Comparison of ENCODE assay signal across 8 cellular contexts in the genomic region with DNA sequence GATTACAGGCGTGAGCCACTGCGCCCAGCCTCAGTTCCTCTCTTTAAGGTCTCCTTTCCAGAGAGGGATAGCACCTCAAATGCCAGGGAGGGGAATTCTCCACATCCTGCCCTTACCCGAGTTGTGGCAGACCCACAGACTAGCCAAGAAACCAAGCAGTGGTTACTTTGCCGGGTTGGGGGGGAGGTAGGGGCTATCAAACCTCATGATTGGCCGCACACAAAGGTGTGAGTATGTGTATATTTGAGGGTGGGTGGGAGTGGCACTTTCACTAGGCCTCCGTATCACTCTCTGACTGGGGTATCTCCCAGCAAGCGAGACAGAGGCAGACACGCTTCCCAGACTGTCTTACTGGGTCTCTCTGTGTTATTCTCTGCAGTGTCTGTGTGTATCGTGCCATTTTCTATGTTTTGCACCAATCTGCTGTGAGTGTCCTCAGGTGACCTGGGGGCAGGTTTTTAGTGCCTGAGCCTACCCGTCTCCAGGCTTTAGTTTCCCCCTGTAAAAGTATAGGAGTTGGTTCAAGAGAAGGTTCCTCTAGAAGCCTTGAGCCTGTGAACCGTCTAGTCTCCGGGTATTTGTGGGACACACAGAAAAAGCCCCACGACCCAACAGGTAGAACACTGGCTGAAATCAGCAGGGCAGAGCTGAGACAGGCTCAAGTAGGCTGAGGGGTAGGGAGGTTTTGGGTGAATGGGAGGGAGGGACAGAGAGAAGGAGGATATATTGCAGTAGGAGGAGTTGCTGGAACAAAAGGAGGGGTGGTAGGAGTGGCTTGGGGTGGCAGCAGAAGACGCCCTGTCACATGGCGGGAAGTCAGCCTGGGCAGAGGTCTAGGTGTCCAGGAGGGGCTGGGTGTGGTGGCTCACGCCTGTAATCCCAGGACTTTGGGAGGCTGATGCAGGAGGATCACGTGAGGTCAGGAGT. TPM values are rescaled to one million over a fixed set of nuclear protein-coding genes. Genes with fewer than 3 reads are reported as not detected.
DNase-seq lines count a peak whose midpoint lies in the region; ATAC-seq and TF ChIP-seq lines count a peak whose summit lies in the region.

No MANE protein-coding gene starts in this region.

- H3K27ac ChIP-seq in adipose tissue (ENCODE audit: low read depth, low read length) = peak overlapping the region; percentile 51
- peak overlapping the region; percentile 94 to 98 (median 96) for H3K27ac ChIP-seq in tibial nerve

- no peak for TF ChIP-seq CTCF in lower leg skin (IDR thresholded peaks at IDR 0.05)
- no peak for TF ChIP-seq CTCF in tibial nerve (IDR thresholded peaks at IDR 0.05)

- H3K27me3 ChIP-seq in tibial nerve = no peaks in the 10 kb centered on the region

- peak in 1 of 2 donors; percentile 70 for TF ChIP-seq EP300 in tibial nerve (IDR thresholded peaks at IDR 0.05)

- intact Hi-C loops in lower leg skin (cut with DNase I; ENCODE audit: low total_unique reads) = no loop called here

- TF ChIP-seq POLR2A in lower leg skin (IDR thresholded peaks at IDR 0.05) (peak in 1 of 2 donors; percentile 12), tibial nerve (IDR thresholded peaks at IDR 0.05) (peak in 1 of 2 donors; percentile 35)

- no peak for ATAC-seq in GM19324 (IDR thresholded peaks at IDR 0.05; ENCODE audit: low FRiP score, unreplicated experiment)

- H3K9me3 ChIP-seq in tibial nerve = no peaks in the 10 kb centered on the region

- H3K4me3 ChIP-seq in lower leg skin (ENCODE audit: low read depth, poor library complexity, severe bottlenecking) = no peak overlapping the region
- H3K4me3 ChIP-seq in tibial nerve = no peak overlapping the region

- DNase-seq in CD1c-positive myeloid dendritic cell (ENCODE audit: extremely low spot score) (peak; percentile 48), LoVo (ENCODE audit: low spot score) (peak; percentile 72), lower leg skin (ENCODE audit: low spot score in 2 of 2) (peak; percentile 89 to 95), tibial nerve (ENCODE audit: low spot score in 2 of 2) (no peak), NCI-H2081 treated with DMSO at 0.1 percent for 48 hours (lab: John Stamatoyannopoulos, UW) (no peak), NCI-H1048 (lab: John Stamatoyannopoulos, UW) (no peak)

- 60 to 79% (median 63%) methylated on average over 17 of the region's 17 CpGs for WGBS in adipose tissue, 3 donors
- 13 to 14% methylated on average over 17 of the region's 17 CpGs for WGBS in lower leg skin, 2 donors
- WGBS in tibial nerve, 2 donors = 48 to 53% methylated on average over 15 to 16 of the region's 17 CpGs

- no peaks in the 10 kb centered on the region for H3K36me3 ChIP-seq in tibial nerve

- peaks cover 22 to 100% (median 96%) of the 10 kb centered on the region in 4 donors for H3K4me1 ChIP-seq in tibial nerve

RNA-seq across cellular contexts. Expression of gene LMNA, which starts 10.3 kb away (rescaled TPM):
- polyA plus RNA-seq in adipose tissue = 100 to 1,000 TPM in 2 of 3 donors, 10 to 100 TPM in 1; 58.6 to 543 (median 239) TPM
- total RNA-seq in lower leg skin (100 to 1,000 TPM; 530 to 611 (median 555) TPM), tibial nerve (100 to 1,000 TPM; 371 to 501 (median 419) TPM)

RNA-seq across cellular contexts. Expression of gene SEMA4A, which starts 28.6 kb away (rescaled TPM):
- 1 to 10 TPM; 2.1 to 9.5 (median 7.4) TPM for polyA plus RNA-seq in adipose tissue
- total RNA-seq in lower leg skin (10 to 100 TPM; 30.5 to 45.4 (median 41.4) TPM), tibial nerve (1 to 10 TPM; 1.8 to 4.6 (median 3.5) TPM)

RNA-seq across cellular contexts. Expression of gene MEX3A, which starts 42.6 kb away (rescaled TPM):
- polyA plus RNA-seq in adipose tissue = under 1 TPM; under 0.01 to 0.43 (median 0.26) TPM
- total RNA-seq in lower leg skin = 1 to 10 TPM in 1 of 4 donors, under 1 TPM in 3; 0.21 to 1.1 (median 0.67) TPM
- 1 to 10 TPM in 1 of 4 donors, under 1 TPM in 3; under 0.01 to 1.2 (median 0.43) TPM for total RNA-seq in tibial nerve

Comparison
In these comparisons a context has a peak if more than half of its experiments do, and no peak if none do; other contexts are left out.
1. DNase-seq: peak in CD1c-positive myeloid dendritic cell (single experiment), LoVo (single experiment) and lower leg skin (2 of 2); none in tibial nerve (0 of 2), NCI-H2081 treated with DMSO at 0.1 percent for 48 hours (single experiment) and NCI-H1048 (single experiment).
2. RNA of gene SEMA4A, which starts 28.6 kb away (total RNA-seq): 30.5 to 45.4 TPM in lower leg skin; 1.8 to 4.6 TPM in tibial nerve; every median in the first group is over 4 times any median in the second.